In the genomic region with DNA sequence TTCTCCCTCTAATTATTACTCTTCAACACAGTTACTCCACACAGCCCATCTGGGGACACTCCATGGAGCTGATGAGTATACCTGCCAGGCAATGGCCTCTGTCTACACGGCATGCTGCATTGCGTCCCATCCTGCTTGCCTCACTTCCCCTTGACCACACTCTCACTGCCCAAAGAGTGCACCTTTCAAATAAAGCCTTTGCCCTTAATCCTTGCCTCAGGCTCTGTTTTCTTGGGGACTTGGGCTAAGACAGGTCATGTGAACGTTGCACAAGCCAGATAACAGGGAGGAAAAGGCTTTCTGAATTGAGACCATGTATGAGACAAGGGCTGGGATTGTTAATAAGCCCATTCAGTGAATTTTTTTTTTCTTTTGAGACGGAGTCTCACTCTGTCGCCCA, we compare ENCODE assay signal across 35 cellular contexts. TPM values are rescaled to one million over a fixed set of nuclear protein-coding genes. Genes with fewer than 3 reads are reported as not detected.
"Had no signal": no experiment of that assay in that cellular context is flagged by ENCODE, and none has a peak within 500 bp of the region (broad histone marks: within the 10 kb centered on the region; RNA-seq: fewer than 3 reads in every experiment).

No MANE protein-coding gene starts in this region.

- ATAC-seq: activated CD4-positive, CD25-positive, alpha-beta regulatory T cell treated with anti-CD3 and anti-CD28 coated beads, Interleukin-2, amount 50 U/mL, for 24 hours; activated CD8-positive, alpha-beta T cell treated with anti-CD3 and anti-CD28 coated beads for 36 hours; activated naive CD8-positive, alpha-beta T cell treated with anti-CD3 and anti-CD28 coated beads, Interleukin-2, amount 50 U/mL, for 24 hours; activated T-cell treated with anti-CD3 and anti-CD28 coated beads, Interleukin-2, amount 50 U/mL, for 4 hours; body of pancreas; effector memory CD8-positive, alpha-beta T cell; gastroesophageal sphincter; heart right ventricle; T-helper 17 cell had no signal

- H3K4me1 Mint-ChIP-seq: activated B cell treated with CpG ODN at 0.5 μM for 24 hours; activated naive CD4-positive, alpha-beta T cell treated with anti-CD3 and anti-CD28 coated beads, Interleukin-2, amount 50 U/mL, for 24 hours; activated naive CD8-positive, alpha-beta T cell treated with anti-CD3 and anti-CD28 coated beads for 36 hours; activated naive CD8-positive, alpha-beta T cell treated with anti-CD3 and anti-CD28 coated beads, Interleukin-2, amount 50 U/mL, for 24 hours; T-helper 17 cell had no signal

- H3K36me3 ChIP-seq: adrenal gland, colonic mucosa, esophagus squamous epithelium, gastroesophageal sphincter, heart right ventricle, WERI-Rb-1 had no signal

- H3K4me3 ChIP-seq: adrenal gland, body of pancreas, colonic mucosa, esophagus squamous epithelium, gastroesophageal sphincter, heart right ventricle had no signal

- DNase-seq: activated B cell treated with CpG ODN at 0.5 μM for 24 hours; activated CD4-positive, alpha-beta T cell treated with anti-CD3 and anti-CD28 coated beads for 48 hours; activated CD4-positive, alpha-beta T cell treated with anti-CD3 and anti-CD28 coated beads, Interleukin-2, amount 50 U/mL, for 1 hour; activated CD4-positive, alpha-beta T cell treated with anti-CD3 and anti-CD28 coated beads, Interleukin-2, amount 50 U/mL, for 48 hours; activated CD8-positive, alpha-beta memory T cell treated with anti-CD3 and anti-CD28 coated beads for 24 hours; activated CD8-positive, alpha-beta T cell treated with anti-CD3 and anti-CD28 coated beads for 36 hours; activated effector memory CD4-positive, alpha-beta T cell treated with anti-CD3 and anti-CD28 coated beads, Interleukin-2, amount 50 U/mL, for 16 hours; activated naive CD4-positive, alpha-beta T cell treated with anti-CD3 and anti-CD28 coated beads for 36 hours; activated naive CD8-positive, alpha-beta T cell treated with anti-CD3 and anti-CD28 coated beads for 36 hours; activated naive CD8-positive, alpha-beta T cell treated with anti-CD3 and anti-CD28 coated beads, Interleukin-2, amount 50 U/mL, for 24 hours; activated T-cell treated with anti-CD3 and anti-CD28 coated beads, Interleukin-2, amount 50 U/mL, for 4 hours; adrenal gland; amygdala; aorta; body of pancreas; caudate nucleus; colonic mucosa; effector memory CD8-positive, alpha-beta T cell; esophagus squamous epithelium; foreskin melanocyte; heart right ventricle; T-helper 1 cell; T-helper 17 cell; T1000; WERI-Rb-1 had no signal

- H3K36me3 Mint-ChIP-seq: activated naive CD4-positive, alpha-beta T cell treated with anti-CD3 and anti-CD28 coated beads, Interleukin-2, amount 50 U/mL, for 24 hours; activated naive CD8-positive, alpha-beta T cell treated with anti-CD3 and anti-CD28 coated beads for 36 hours had no signal

- H3K27ac Mint-ChIP-seq: activated B cell treated with CpG ODN at 0.5 μM for 24 hours; activated CD8-positive, alpha-beta T cell treated with anti-CD3 and anti-CD28 coated beads for 36 hours; activated naive CD4-positive, alpha-beta T cell treated with anti-CD3 and anti-CD28 coated beads for 36 hours; activated naive CD4-positive, alpha-beta T cell treated with anti-CD3 and anti-CD28 coated beads, Interleukin-2, amount 50 U/mL, for 24 hours; activated naive CD8-positive, alpha-beta T cell treated with anti-CD3 and anti-CD28 coated beads for 36 hours; activated naive CD8-positive, alpha-beta T cell treated with anti-CD3 and anti-CD28 coated beads, Interleukin-2, amount 50 U/mL, for 24 hours; activated T-helper 1 cell treated with anti-CD3 and anti-CD28 coated beads, Interleukin-12 subunit alpha, Interleukin-12 subunit beta, Interleukin-2, Interleukin-4 antibody, amounts not matched to agents 30 ng/mL and 10 ng/mL and 1 ng/mL, durations not matched to agents 14 hours and 24 hours and 36 hours; activated T-helper 2 cell treated with anti-CD3 and anti-CD28 coated beads, Interferon-gamma antibody, Interleukin-2, Interleukin-4, amounts not matched to agents 10 μg/mL and 5 μg/mL and 100 μg/mL, durations not matched to agents 14 hours and 24 hours and 36 hours; effector memory CD8-positive, alpha-beta T cell; T-helper 17 cell; T-helper 2 cell treated with Interferon-gamma antibody and Interleukin-4, amounts not matched to agents 5 μg/mL and 100 μg/mL, for 36 hours had no signal

- H3K4me1 ChIP-seq: adrenal gland, colonic mucosa, gastroesophageal sphincter had no signal

- H3K9me3 Mint-ChIP-seq: activated CD8-positive, alpha-beta T cell treated with anti-CD3 and anti-CD28 coated beads for 36 hours; activated naive CD4-positive, alpha-beta T cell treated with anti-CD3 and anti-CD28 coated beads for 36 hours; activated naive CD4-positive, alpha-beta T cell treated with anti-CD3 and anti-CD28 coated beads, Interleukin-2, amount 50 U/mL, for 24 hours; activated naive CD8-positive, alpha-beta T cell treated with anti-CD3 and anti-CD28 coated beads for 36 hours; activated naive CD8-positive, alpha-beta T cell treated with anti-CD3 and anti-CD28 coated beads, Interleukin-2, amount 50 U/mL, for 24 hours; activated T-cell treated with anti-CD3 and anti-CD28 coated beads, Interleukin-2, amount 50 U/mL, for 4 hours; activated T-helper 1 cell treated with anti-CD3 and anti-CD28 coated beads, Interleukin-12 subunit alpha, Interleukin-12 subunit beta, Interleukin-2, Interleukin-4 antibody, amounts not matched to agents 30 ng/mL and 10 ng/mL and 1 ng/mL, durations not matched to agents 14 hours and 24 hours and 36 hours; activated T-helper 2 cell treated with anti-CD3 and anti-CD28 coated beads, Interferon-gamma antibody, Interleukin-2, Interleukin-4, amounts not matched to agents 10 μg/mL and 5 μg/mL and 100 μg/mL, durations not matched to agents 14 hours and 24 hours and 36 hours; effector memory CD8-positive, alpha-beta T cell; T-helper 2 cell treated with Interferon-gamma antibody and Interleukin-4, amounts not matched to agents 5 μg/mL and 100 μg/mL, for 36 hours had no signal

- H3K27ac ChIP-seq: adrenal gland, body of pancreas, colonic mucosa, epithelial cell of prostate, esophagus squamous epithelium, gastroesophageal sphincter, heart right ventricle, WERI-Rb-1 had no signal

- H3K4me3 Mint-ChIP-seq: activated B cell treated with CpG ODN at 0.5 μM for 24 hours; activated CD8-positive, alpha-beta T cell treated with anti-CD3 and anti-CD28 coated beads for 36 hours; activated naive CD4-positive, alpha-beta T cell treated with anti-CD3 and anti-CD28 coated beads for 36 hours; activated naive CD4-positive, alpha-beta T cell treated with anti-CD3 and anti-CD28 coated beads, Interleukin-2, amount 50 U/mL, for 24 hours; activated naive CD8-positive, alpha-beta T cell treated with anti-CD3 and anti-CD28 coated beads for 36 hours; activated naive CD8-positive, alpha-beta T cell treated with anti-CD3 and anti-CD28 coated beads, Interleukin-2, amount 50 U/mL, for 24 hours; activated T-cell treated with anti-CD3 and anti-CD28 coated beads, Interleukin-2, amount 50 U/mL, for 4 hours; activated T-helper 1 cell treated with anti-CD3 and anti-CD28 coated beads, Interleukin-12 subunit alpha, Interleukin-12 subunit beta, Interleukin-2, Interleukin-4 antibody, amounts not matched to agents 30 ng/mL and 10 ng/mL and 1 ng/mL, durations not matched to agents 14 hours and 24 hours and 36 hours; effector memory CD8-positive, alpha-beta T cell; T-helper 17 cell; T-helper 2 cell treated with Interferon-gamma antibody and Interleukin-4, amounts not matched to agents 5 μg/mL and 100 μg/mL, for 36 hours had no signal

- H3K9me3 ChIP-seq: adrenal gland, body of pancreas, colonic mucosa, esophagus squamous epithelium, gastroesophageal sphincter, heart right ventricle had no signal

RNA-seq across cellular contexts. Expression of gene SIM2, which starts 40.0 kb away (rescaled TPM):
- total RNA-seq: activated B cell treated with CpG ODN at 0.5 μM for 24 hours; activated CD8-positive, alpha-beta T cell treated with anti-CD3 and anti-CD28 coated beads for 36 hours; activated naive CD8-positive, alpha-beta T cell treated with anti-CD3 and anti-CD28 coated beads for 36 hours; aorta; dermis microvascular lymphatic vessel endothelial cell; fibroblast of lung; fibroblast of villous mesenchyme; T-helper 17 cell had no signal
- polyA plus RNA-seq: aorta had no signal
